29 cellular contexts compared by ENCODE assay signal in the genomic region with DNA sequence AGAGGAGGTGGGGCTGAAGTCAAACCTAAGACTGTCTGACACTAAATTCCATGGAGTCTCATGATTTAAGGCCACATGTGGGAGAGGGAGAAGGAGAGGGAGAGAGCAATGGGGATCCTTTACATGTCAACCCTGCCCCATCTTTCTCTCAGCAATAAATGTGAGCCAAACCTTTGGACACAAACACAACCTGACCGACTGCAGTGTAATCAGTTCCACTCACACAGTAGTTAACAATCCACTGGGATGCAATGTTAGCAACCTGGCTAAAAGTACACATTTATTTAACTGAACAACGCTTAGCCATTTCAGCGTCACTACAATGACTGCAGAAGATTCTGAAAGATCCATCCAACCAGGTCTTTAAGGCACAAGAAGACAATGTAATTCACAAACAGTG.
"Had no signal": no experiment of that assay in that cellular context is flagged by ENCODE, and none has a peak within 500 bp of the region (broad histone marks: within the 10 kb centered on the region; RNA-seq: fewer than 3 reads in every experiment).

No MANE protein-coding gene starts in this region.

- H3K36me3 Mint-ChIP-seq: activated CD4-positive, alpha-beta memory T cell treated with anti-CD3 and anti-CD28 coated beads for 36 hours; activated naive CD4-positive, alpha-beta T cell treated with anti-CD3 and anti-CD28 coated beads, Interleukin-2, amount 50 U/mL, for 72 hours; T-cell had no signal

- ATAC-seq: activated naive CD4-positive, alpha-beta T cell treated with anti-CD3 and anti-CD28 coated beads, Interleukin-2, amount 50 U/mL, for 72 hours; activated naive CD8-positive, alpha-beta T cell treated with anti-CD3 and anti-CD28 coated beads, Interleukin-2, amount 50 U/mL, for 24 hours; activated T-cell treated with anti-CD3 and anti-CD28 coated beads, Interleukin-2, amount 50 U/mL, for 4 hours; Panc1; T-cell had no signal

- H3K4me3 ChIP-seq: SK-N-MC had no signal

- FAIRE-seq: astrocyte, TTC549 had no signal

- H3K27ac Mint-ChIP-seq: activated B cell treated with CpG ODN at 0.5 μM for 24 hours; activated CD4-positive, alpha-beta memory T cell treated with anti-CD3 and anti-CD28 coated beads for 36 hours; activated CD4-positive, alpha-beta T cell treated with anti-CD3 and anti-CD28 coated beads, Interleukin-2, amount 10 ng/mL, durations not matched to agents 7 days and 5 days; activated naive CD4-positive, alpha-beta T cell treated with anti-CD3 and anti-CD28 coated beads, Interleukin-2, amount 50 U/mL, for 72 hours; activated naive CD8-positive, alpha-beta T cell treated with anti-CD3 and anti-CD28 coated beads, Interleukin-2, amount 50 U/mL, for 24 hours; T-cell had no signal

- DNase-seq: activated B cell treated with CpG ODN at 0.5 μM for 24 hours; activated CD4-positive, alpha-beta memory T cell treated with anti-CD3 and anti-CD28 coated beads for 36 hours; activated CD4-positive, alpha-beta T cell treated with anti-CD3 and anti-CD28 coated beads for 1 hour; activated CD4-positive, alpha-beta T cell treated with anti-CD3 and anti-CD28 coated beads, Interleukin-2, amount 10 ng/mL, durations not matched to agents 7 days and 5 days; activated CD8-positive, alpha-beta memory T cell treated with anti-CD3 and anti-CD28 coated beads for 24 hours; activated effector memory CD4-positive, alpha-beta T cell treated with anti-CD3 and anti-CD28 coated beads, Interleukin-2, amount 50 U/mL, for 16 hours; activated naive CD4-positive, alpha-beta T cell treated with Interleukin-2 at 50 U/mL for 16 hours; activated naive CD8-positive, alpha-beta T cell treated with anti-CD3 and anti-CD28 coated beads, Interleukin-2, amount 50 U/mL, for 24 hours; activated T-cell treated with anti-CD3 and anti-CD28 coated beads, Interleukin-2, amount 50 U/mL, for 4 hours; amniotic stem cell; caudate nucleus; Kasumi-1; KBM-7; NCI-H1092; NCI-H1930; NCI-H2171; NCI-H446 treated with DMSO at 0.1 percent for 48 hours; NCI-H524 treated with DMSO at 0.1 percent for 48 hours; NK-92 treated with Interleukin-12 subunit alpha and Interleukin-12 subunit beta, amount 100 ng/mL, for 24 hours; OCI-M1; RPMI8226; T-cell; T-helper 2 cell; T1000 had no signal

- H3K27me3 Mint-ChIP-seq: activated B cell treated with CpG ODN at 0.5 μM for 24 hours had no signal

- H3K27ac ChIP-seq: SK-N-MC had no signal

- H3K4me3 Mint-ChIP-seq: activated B cell treated with CpG ODN at 0.5 μM for 24 hours; activated CD4-positive, alpha-beta memory T cell treated with anti-CD3 and anti-CD28 coated beads for 36 hours; activated CD4-positive, alpha-beta T cell treated with anti-CD3 and anti-CD28 coated beads, Interleukin-2, amount 10 ng/mL, durations not matched to agents 7 days and 5 days; activated naive CD8-positive, alpha-beta T cell treated with anti-CD3 and anti-CD28 coated beads, Interleukin-2, amount 50 U/mL, for 24 hours; activated T-cell treated with anti-CD3 and anti-CD28 coated beads, Interleukin-2, amount 50 U/mL, for 4 hours; T-cell had no signal

- H3K9me3 Mint-ChIP-seq: activated B cell treated with CpG ODN at 0.5 μM for 24 hours; activated CD4-positive, alpha-beta memory T cell treated with anti-CD3 and anti-CD28 coated beads for 36 hours; activated CD4-positive, alpha-beta T cell treated with anti-CD3 and anti-CD28 coated beads, Interleukin-2, amount 10 ng/mL, durations not matched to agents 7 days and 5 days; activated naive CD4-positive, alpha-beta T cell treated with anti-CD3 and anti-CD28 coated beads, Interleukin-2, amount 50 U/mL, for 72 hours; activated naive CD8-positive, alpha-beta T cell treated with anti-CD3 and anti-CD28 coated beads, Interleukin-2, amount 50 U/mL, for 24 hours; activated T-cell treated with anti-CD3 and anti-CD28 coated beads, Interleukin-2, amount 50 U/mL, for 4 hours; T-cell had no signal

- H3K4me1 Mint-ChIP-seq: activated B cell treated with CpG ODN at 0.5 μM for 24 hours; activated CD4-positive, alpha-beta T cell treated with anti-CD3 and anti-CD28 coated beads, Interleukin-2, amount 10 ng/mL, durations not matched to agents 7 days and 5 days; activated naive CD8-positive, alpha-beta T cell treated with anti-CD3 and anti-CD28 coated beads, Interleukin-2, amount 50 U/mL, for 24 hours; T-cell had no signal
